Comparison of ENCODE assay signal across 1 cellular context in genomic region chr10:99370993-99371392, GRCh38.
TF ChIP-seq lines count a peak whose summit lies in the region.

No MANE protein-coding gene starts in this region.

TF ChIP-seq in HepG2, 621 proteins besides CTCF, POLR2A, EP300 and RAD21:
- TF ChIP-seq STAG1 (CRISPR knock-in tag; IDR thresholded peaks at IDR 0.05) (peak; percentile 68), IKZF1 (IDR thresholded peaks at IDR 0.05) (no peak), RFX3 (CRISPR knock-in tag; IDR thresholded peaks at IDR 0.05) (no peak)
- TF ChIP-seq, protein P1, sequence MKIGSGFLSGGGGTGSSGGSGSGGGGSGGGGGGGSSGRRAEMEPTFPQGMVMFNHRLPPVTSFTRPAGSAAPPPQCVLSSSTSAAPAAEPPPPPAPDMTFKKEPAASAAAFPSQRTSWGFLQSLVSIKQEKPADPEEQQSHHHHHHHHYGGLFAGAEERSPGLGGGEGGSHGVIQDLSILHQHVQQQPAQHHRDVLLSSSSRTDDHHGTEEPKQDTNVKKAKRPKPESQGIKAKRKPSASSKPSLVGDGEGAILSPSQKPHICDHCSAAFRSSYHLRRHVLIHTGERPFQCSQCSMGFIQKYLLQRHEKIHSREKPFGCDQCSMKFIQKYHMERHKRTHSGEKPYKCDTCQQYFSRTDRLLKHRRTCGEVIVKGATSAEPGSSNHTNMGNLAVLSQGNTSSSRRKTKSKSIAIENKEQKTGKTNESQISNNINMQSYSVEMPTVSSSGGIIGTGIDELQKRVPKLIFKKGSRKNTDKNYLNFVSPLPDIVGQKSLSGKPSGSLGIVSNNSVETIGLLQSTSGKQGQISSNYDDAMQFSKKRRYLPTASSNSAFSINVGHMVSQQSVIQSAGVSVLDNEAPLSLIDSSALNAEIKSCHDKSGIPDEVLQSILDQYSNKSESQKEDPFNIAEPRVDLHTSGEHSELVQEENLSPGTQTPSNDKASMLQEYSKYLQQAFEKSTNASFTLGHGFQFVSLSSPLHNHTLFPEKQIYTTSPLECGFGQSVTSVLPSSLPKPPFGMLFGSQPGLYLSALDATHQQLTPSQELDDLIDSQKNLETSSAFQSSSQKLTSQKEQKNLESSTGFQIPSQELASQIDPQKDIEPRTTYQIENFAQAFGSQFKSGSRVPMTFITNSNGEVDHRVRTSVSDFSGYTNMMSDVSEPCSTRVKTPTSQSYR (CRISPR knock-in tag; IDR thresholded peaks at IDR 0.05; ENCODE audit: borderline replicate concordance) = no peak
TF ChIP-seq in HepG2: peak in this region for 1.
